Comparison of ENCODE assay signal across 18 cellular contexts in the genomic region with DNA sequence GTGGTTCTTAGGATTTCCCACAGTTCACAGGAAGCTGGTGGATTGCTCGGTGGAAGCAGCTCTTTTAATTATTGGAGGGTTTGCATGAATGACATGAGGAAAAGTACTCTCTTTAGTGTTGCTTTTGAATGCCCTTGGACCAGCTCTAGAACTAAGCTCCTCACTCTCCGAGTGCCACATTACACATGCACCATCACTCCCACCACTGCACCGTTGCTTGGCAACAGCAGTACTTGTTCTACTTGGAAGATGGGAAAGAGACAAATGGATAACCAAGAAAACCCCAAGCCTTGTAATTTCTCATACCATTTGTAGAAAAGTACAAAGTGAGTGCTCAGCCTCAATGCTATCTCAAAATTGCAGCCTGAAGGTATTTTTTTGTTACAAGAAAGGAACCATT.
DNase-seq lines count a peak whose midpoint lies in the region; ATAC-seq and TF ChIP-seq lines count a peak whose summit lies in the region.
"Had no signal": no experiment of that assay in that cellular context is flagged by ENCODE, and none has a peak within 500 bp of the region (broad histone marks: within the 10 kb centered on the region; RNA-seq: fewer than 3 reads in every experiment).

No MANE protein-coding gene starts in this region.

- no peaks in the 10 kb centered on the region for H3K27me3 ChIP-seq in neuronal stem cell (ENCODE audit: control insufficient read depth in 3 of 3, insufficient read depth in 3 of 3, low read depth in 1 of 3, low read length in 3 of 3)
- H3K27me3 ChIP-seq in breast epithelium = no peaks in the 10 kb centered on the region
- no peaks in the 10 kb centered on the region for H3K27me3 ChIP-seq in left lung
- H3K27me3 ChIP-seq: SJCRH30 had no signal

- H3K14ac ChIP-seq in neuronal stem cell (ENCODE audit: low read length) = no peak overlapping the region

- H3K23ac ChIP-seq in neuronal stem cell (ENCODE audit: low read depth, low read length, poor library complexity) = no peak overlapping the region

- H3K4me2 ChIP-seq in neuronal stem cell (ENCODE audit: insufficient read depth, low read length, poor library complexity, severe bottlenecking) = no peak overlapping the region

- no peak overlapping the region for H4K8ac ChIP-seq in neuronal stem cell (ENCODE audit: low read depth, low read length)

- no CpG with 5 or more reads among the region's 3 CpGs for WGBS in neuronal stem cell (ENCODE audit: extremely low coverage in 2 of 2, insufficient read length in 2 of 2, insufficient replicate concordance in 1 of 2), 2 donors

- DNase-seq in G401 (ENCODE audit: low spot score) (peak; percentile 28), NCI-H69 (lab: John Stamatoyannopoulos, UW) (peak; percentile 2), head of caudate nucleus (peak; percentile 48 to 93 (median 78)), neuronal stem cell (ENCODE audit: low spot score) (no peak), breast epithelium (ENCODE audit: low spot score in 2 of 2) (no peak), left lung (no peak)
- DNase-seq: AML-193; CD4-positive, CD25-positive, alpha-beta regulatory T cell; GM23248; NCI-H187; NCI-H2171 treated with DMSO at 0.1 percent for 48 hours; NK-92 treated with Interleukin-12 subunit alpha and Interleukin-12 subunit beta, amount 100 ng/mL, for 24 hours; SJCRH30 had no signal

- peak overlapping the region; percentile 50 for H2AFZ ChIP-seq in neuronal stem cell (ENCODE audit: low read length)
- H2AFZ ChIP-seq: GM23248 had no signal

- H2BK5ac ChIP-seq in neuronal stem cell (ENCODE audit: low read length) = no peak overlapping the region

- intact Hi-C loops in head of caudate nucleus (cut with DNase I) (no loop called here), breast epithelium (cut with DNase I; ENCODE audit: low total_unique reads) (no loop called here), left lung (cut with DNase I) (no loop called here)

- H2BK12ac ChIP-seq in neuronal stem cell (ENCODE audit: low read length) = no peak overlapping the region

- H3K27ac ChIP-seq in neuronal stem cell (replicated peaks; ENCODE audit: low read length) = no peak overlapping the region
- no peak overlapping the region for H3K27ac ChIP-seq in breast epithelium
- H3K27ac ChIP-seq in left lung = no peak overlapping the region
- H3K27ac ChIP-seq: GM23248, HL-60, RWPE1, SJCRH30 had no signal

- no peak overlapping the region for H3K4me3 ChIP-seq in neuronal stem cell (ENCODE audit: low read length in 2 of 2)
- H3K4me3 ChIP-seq in breast epithelium = no peak overlapping the region
- H3K4me3 ChIP-seq in left lung = no peak overlapping the region
- H3K4me3 ChIP-seq: GM12878, GM23248, SJCRH30 had no signal

- H3K4ac ChIP-seq in neuronal stem cell (ENCODE audit: low read length) = no peak overlapping the region

- H2BK120ac ChIP-seq in neuronal stem cell (ENCODE audit: low read depth, low read length) = no peak overlapping the region

- H2AK5ac ChIP-seq in neuronal stem cell (ENCODE audit: low read depth, low read length) = no peak overlapping the region

- H4K91ac ChIP-seq in neuronal stem cell (ENCODE audit: low read depth, low read length, poor library complexity) = no peak overlapping the region

- H3K4me1 ChIP-seq in neuronal stem cell (ENCODE audit: control insufficient read depth in 2 of 2, insufficient read depth in 1 of 2, low read depth in 1 of 2, low read length in 2 of 2) (no peaks in the 10 kb centered on the region), breast epithelium (no peaks in the 10 kb centered on the region), left lung (no peaks in the 10 kb centered on the region)
- H3K4me1 ChIP-seq: SJCRH30 had no signal

- no peak for TF ChIP-seq POLR2A in breast epithelium (IDR thresholded peaks at IDR 0.05)

- no peak overlapping the region for H3K9ac ChIP-seq in neuronal stem cell (ENCODE audit: low read depth, low read length, poor library complexity)
- H3K9ac ChIP-seq: GM23248 had no signal

- no peak for TF ChIP-seq CTCF in breast epithelium (IDR thresholded peaks at IDR 0.05)
- TF ChIP-seq CTCF in left lung (IDR thresholded peaks at IDR 0.05) = no peak

- H3K9me3 ChIP-seq in neuronal stem cell (replicated peaks in 1 of 2; ENCODE audit: control insufficient read depth in 2 of 2, insufficient read depth in 1 of 2, low read depth in 1 of 2, low read length in 2 of 2) = no peaks in the 10 kb centered on the region
- no peaks in the 10 kb centered on the region for H3K9me3 ChIP-seq in breast epithelium
- H3K9me3 ChIP-seq in left lung = no peaks in the 10 kb centered on the region
- H3K9me3 ChIP-seq: SJCRH30 had no signal

- H3K36me3 ChIP-seq in neuronal stem cell (replicated peaks in 1 of 2; ENCODE audit: control insufficient read depth in 2 of 2, insufficient read depth in 2 of 2, low read length in 2 of 2) (no peaks in the 10 kb centered on the region), breast epithelium (no peaks in the 10 kb centered on the region), left lung (no peaks in the 10 kb centered on the region)
- H3K36me3 ChIP-seq: SJCRH30 had no signal

- no peaks in the 10 kb centered on the region for H3K79me1 ChIP-seq in neuronal stem cell (ENCODE audit: low read depth, low read length)

- H3K18ac ChIP-seq in neuronal stem cell (ENCODE audit: low read length) = no peak overlapping the region

- H2BK15ac ChIP-seq in neuronal stem cell (ENCODE audit: low read length) = no peak overlapping the region

- in situ Hi-C loops in G401 (cut with HindIII; ENCODE audit: low sequenced_read_pairs) = no loop called here

- ATAC-seq in GM18517 (IDR thresholded peaks at IDR 0.05; ENCODE audit: unreplicated experiment) (no peak), GM19351 (IDR thresholded peaks at IDR 0.05; ENCODE audit: unreplicated experiment) (no peak), left lung (no peak)
- ATAC-seq: GM12878 had no signal

Comparison
In these comparisons a context has a peak if more than half of its experiments do, and no peak if none do; other contexts are left out.
1. DNase-seq: peak in G401 (single experiment), NCI-H69 (single experiment) and head of caudate nucleus (42 of 42); none in neuronal stem cell (single experiment), breast epithelium (0 of 2) and left lung (0 of 2).